19 cellular contexts compared by ENCODE assay signal in genomic region chr16:86299882-86300490, GRCh38.
"Had no signal": no experiment of that assay in that cellular context is flagged by ENCODE, and none has a peak within 500 bp of the region (broad histone marks: within the 10 kb centered on the region; RNA-seq: fewer than 3 reads in every experiment).

No MANE protein-coding gene starts in this region.

- H3K36me3 Mint-ChIP-seq: natural killer cell treated with Interleukin-12 subunit alpha and Interleukin-12 subunit beta and Interleukin-15 and Interleukin-18, amount 100 ng/mL, for 72 hours; type B pancreatic cell had no signal

- H3K27ac Mint-ChIP-seq: natural killer cell treated with Interleukin-12 subunit alpha and Interleukin-12 subunit beta and Interleukin-15 and Interleukin-18, amount 100 ng/mL, for 72 hours; type B pancreatic cell had no signal

- H3K27ac ChIP-seq: brain microvascular endothelial cell, VCaP had no signal

- H3K9me3 ChIP-seq: gastroesophageal sphincter had no signal

- H3K36me3 ChIP-seq: brain microvascular endothelial cell, gastroesophageal sphincter had no signal

- H3K4me3 Mint-ChIP-seq: central memory CD8-positive, alpha-beta T cell; natural killer cell treated with Interleukin-12 subunit alpha and Interleukin-12 subunit beta and Interleukin-15 and Interleukin-18, amount 100 ng/mL, for 72 hours; type B pancreatic cell had no signal

- DNase-seq: activated CD4-positive, alpha-beta T cell treated with anti-CD3 and anti-CD28 coated beads for 1 hour; activated CD8-positive, alpha-beta memory T cell treated with anti-CD3 and anti-CD28 coated beads for 24 hours; activated CD8-positive, alpha-beta memory T cell treated with anti-CD3 and anti-CD28 coated beads, Interleukin-2, amount 50 U/mL, for 48 hours; activated effector memory CD4-positive, alpha-beta T cell treated with anti-CD3 and anti-CD28 coated beads, Interleukin-2, amount 50 U/mL, for 16 hours; activated naive CD4-positive, alpha-beta T cell treated with anti-CD3 and anti-CD28 coated beads, Interleukin-2, amount 50 U/mL, for 16 hours; activated T-cell treated with anti-CD3 and anti-CD28 coated beads, Interleukin-2, amount 50 U/mL, for 48 hours; aorta; brain microvascular endothelial cell; cortex of kidney; left ventricle myocardium superior; nucleus accumbens; posterior cingulate gyrus; stimulated activated naive CD8-positive, alpha-beta T cell treated with anti-CD3 and anti-CD28 coated beads, Interleukin-15, Interleukin-2, amounts not matched to agents 100 U/mL and 50 U/mL, for 24 hours; T-helper 2 cell had no signal

- H3K9me3 Mint-ChIP-seq: central memory CD8-positive, alpha-beta T cell; natural killer cell treated with Interleukin-12 subunit alpha and Interleukin-12 subunit beta and Interleukin-15 and Interleukin-18, amount 100 ng/mL, for 72 hours; type B pancreatic cell had no signal

- H3K4me1 Mint-ChIP-seq: central memory CD8-positive, alpha-beta T cell had no signal

- ATAC-seq: gastroesophageal sphincter; left ventricle myocardium superior; natural killer cell treated with Interleukin-12 subunit alpha and Interleukin-12 subunit beta and Interleukin-15 and Interleukin-18, amount 100 ng/mL, for 72 hours; stimulated activated naive CD8-positive, alpha-beta T cell treated with anti-CD3 and anti-CD28 coated beads, Interleukin-15, Interleukin-2, amounts not matched to agents 100 U/mL and 50 U/mL, for 24 hours had no signal
